8 cellular contexts compared by ENCODE assay signal in genomic region chr3:101518421-101518871, GRCh38. TPM values are rescaled to one million over a fixed set of nuclear protein-coding genes. Genes with fewer than 3 reads are reported as not detected.
A peak's percentile ranks its signal among the peaks of the same experiment; 100 is the strongest.
DNase-seq lines count a peak whose midpoint lies in the region; ATAC-seq and TF ChIP-seq lines count a peak whose summit lies in the region.

No MANE protein-coding gene starts in this region.

- peak overlapping the region; percentile 11 for H3K27ac Mint-ChIP-seq in endothelial cell (ENCODE audit: unreplicated experiment)

- H3K4me3 Mint-ChIP-seq in endothelial cell (ENCODE audit: unreplicated experiment), result no peak overlapping the region

- H3K36me3 Mint-ChIP-seq in endothelial cell (ENCODE audit: low read depth, unreplicated experiment), result peaks cover 4% of the 10 kb centered on the region

- peaks cover 3% of the 10 kb centered on the region for H3K27me3 Mint-ChIP-seq in endothelial cell (ENCODE audit: unreplicated experiment)

- peak; percentile 37 for DNase-seq in activated gamma-delta T cell treated with Interleukin-2 at 50 U/mL for 16 hours
- no peak for DNase-seq in activated gamma-delta T cell (lab: John Stamatoyannopoulos, UW)
- peak in 3 of 5 experiments; percentile 13 to 97 (median 84) for DNase-seq in T-helper 2 cell
- no peak for DNase-seq in endothelial cell (ENCODE audit: low spot score)
- DNase-seq in NOMO-1 treated with DMSO at 0.1 percent for 48 hours (lab: John Stamatoyannopoulos, UW; ENCODE audit: unreplicated experiment), result no peak
- DNase-seq in DMS79 (lab: John Stamatoyannopoulos, UW), result no peak
- no peak for DNase-seq in NCI-H2081 treated with DMSO at 0.1 percent for 48 hours (lab: John Stamatoyannopoulos, UW)

- TF ChIP-seq CTCF in endothelial cell (IDR thresholded peaks at IDR 0.05; ENCODE audit: unreplicated experiment), result no peak

- no peaks in the 10 kb centered on the region for H3K9me3 Mint-ChIP-seq in endothelial cell (ENCODE audit: unreplicated experiment)

- peaks cover 33% of the 10 kb centered on the region for H3K4me1 Mint-ChIP-seq in endothelial cell (ENCODE audit: unreplicated experiment)

- ATAC-seq in HG03097 (IDR thresholded peaks at IDR 0.05; ENCODE audit: low FRiP score, unreplicated experiment), result peak; percentile 97

RNA-seq across cellular contexts. Expression of gene SENP7, which starts 5.4 kb away (rescaled TPM):
- 36.6 TPM for total RNA-seq in endothelial cell (ENCODE audit: unreplicated experiment)

RNA-seq across cellular contexts. Expression of gene TRMT10C, which starts 43.2 kb away (rescaled TPM):
- 26.3 TPM for total RNA-seq in endothelial cell (ENCODE audit: unreplicated experiment)

RNA-seq across cellular contexts. Expression of gene PCNP, which starts 55.5 kb away (rescaled TPM):
- 117 TPM for total RNA-seq in endothelial cell (ENCODE audit: unreplicated experiment)

Comparison
In these comparisons a context has a peak if more than half of its experiments do, and no peak if none do; other contexts are left out.
1. DNase-seq: peak in activated gamma-delta T cell treated with Interleukin-2 at 50 U/mL for 16 hours (single experiment) and T-helper 2 cell (3 of 5); none in activated gamma-delta T cell (single experiment), endothelial cell (single experiment), NOMO-1 treated with DMSO at 0.1 percent for 48 hours (single experiment), DMS79 (single experiment) and NCI-H2081 treated with DMSO at 0.1 percent for 48 hours (single experiment).